20 cellular contexts compared by ENCODE assay signal in genomic region chr17:48290378-48290777, GRCh38.
DNase-seq lines count a peak whose midpoint lies in the region; ATAC-seq and TF ChIP-seq lines count a peak whose summit lies in the region.
"Had no signal": no experiment of that assay in that cellular context is flagged by ENCODE, and none has a peak within 500 bp of the region (broad histone marks: within the 10 kb centered on the region; RNA-seq: fewer than 3 reads in every experiment).

No MANE protein-coding gene starts in this region.

- H3K9me2 ChIP-seq in PC-3 (replicated peaks; ENCODE audit: low read length) = no peaks in the 10 kb centered on the region

- no peak overlapping the region for H2BK5ac ChIP-seq in mesendoderm (ENCODE audit: low read length)
- no peak overlapping the region for H2BK5ac ChIP-seq in H9 (ENCODE audit: insufficient read length, low read length)

- H3K79me2 ChIP-seq in PC-3 (ENCODE audit: low read length) = no peaks in the 10 kb centered on the region
- H3K79me2 ChIP-seq in mesendoderm (ENCODE audit: control insufficient read depth, insufficient read depth, low read length) = no peaks in the 10 kb centered on the region
- no peaks in the 10 kb centered on the region for H3K79me2 ChIP-seq in H9 (ENCODE audit: insufficient read depth, low read length)

- CTCF ChIA-PET in Calu3 (lab: Charles Lee) = interaction anchor here (0.6 to 2.6 kb wide), 4 partner anchors 10 to 25 kb away, joined by 3 to 7 read pairs (median 6); no protein-coding TSS in a partner anchor
- CTCF ChIA-PET in HEK293T (lab: Yijun Ruan, JAX) = interaction anchor here (1.3 kb wide), 1 partner anchor 18 kb away, joined by 4 read pairs; no protein-coding TSS in a partner anchor
- CTCF ChIA-PET in PC-3 (lab: Charles Lee) = no interaction called here

- H3K27me3 ChIP-seq in PC-3 (ENCODE audit: low read length) (0 out of 2 replicates have a peak, but pooled peaks cover 2% of the 10 kb centered on the region), mesendoderm (ENCODE audit: insufficient read depth, low read length, poor library complexity) (no peaks in the 10 kb centered on the region), H9 (ENCODE audit: insufficient read depth, low read length) (no peaks in the 10 kb centered on the region)

- H2AK5ac ChIP-seq in mesendoderm (ENCODE audit: low read length) = no peak overlapping the region
- no peak overlapping the region for H2AK5ac ChIP-seq in H9 (ENCODE audit: insufficient read length, low read length)

- peak overlapping the region; percentile 36 for H3K27ac Mint-ChIP-seq in Calu3 (ENCODE audit: unreplicated experiment)
- H3K27ac Mint-ChIP-seq in H9 = no peak overlapping the region
- H3K27ac Mint-ChIP-seq: HFFc6 had no signal

- H4K91ac ChIP-seq in H9 (ENCODE audit: insufficient read length, low read depth, low read length) = no peak overlapping the region

- H3K27me3 Mint-ChIP-seq in Calu3 (ENCODE audit: unreplicated experiment) = no peaks in the 10 kb centered on the region
- peaks cover 9% of the 10 kb centered on the region for H3K27me3 Mint-ChIP-seq in H9 (ENCODE audit: low read depth)

- no peaks in the 10 kb centered on the region for H3K79me1 ChIP-seq in mesendoderm (ENCODE audit: low read length)
- H3K79me1 ChIP-seq in H9 (ENCODE audit: insufficient read depth, low read depth, low read length, poor library complexity, severe bottlenecking) = no peaks in the 10 kb centered on the region

- H2BK20ac ChIP-seq in H9 (ENCODE audit: low read depth, low read length, poor library complexity, severe bottlenecking) = no peak overlapping the region

- no peaks in the 10 kb centered on the region for H3K23me2 ChIP-seq in H9 (ENCODE audit: insufficient read length, low read depth, low read length, poor library complexity, severe bottlenecking)

- H3K4me3 ChIP-seq in PC-3 (ENCODE audit: low read length) (no peak overlapping the region), mesendoderm (ENCODE audit: low read length) (no peak overlapping the region)
- H3K4me3 ChIP-seq: BLaER1 treated with 17β-estradiol and CSF1 and Interleukin-3, amounts not matched to agents 10 nM and 100 nM; GM23248 had no signal

- H3F3A ChIP-seq in PC-3 (ENCODE audit: low read length, unreplicated experiment) = no peaks in the 10 kb centered on the region

- peaks cover 9% of the 10 kb centered on the region for H3K36me3 Mint-ChIP-seq in Calu3 (ENCODE audit: insufficient read depth, unreplicated experiment)
- H3K36me3 Mint-ChIP-seq in H9 (ENCODE audit: insufficient read depth in 1 of 3, low read depth in 3 of 3) = no peaks in the 10 kb centered on the region

- no peak overlapping the region for H3K14ac ChIP-seq in H9 (ENCODE audit: insufficient read depth, low read length)

- H3K56ac ChIP-seq in mesendoderm (ENCODE audit: low read length) (no peak overlapping the region), H9 (ENCODE audit: insufficient read length, low read depth, low read length) (no peak overlapping the region)

- H3K4ac ChIP-seq in mesendoderm (ENCODE audit: low read depth, low read length) (no peak overlapping the region), H9 (ENCODE audit: low read depth, low read length) (no peak overlapping the region)

- H3K4me2 ChIP-seq in PC-3 (ENCODE audit: low read length) (no peak overlapping the region), mesendoderm (ENCODE audit: low read length) (no peak overlapping the region), H9 (ENCODE audit: insufficient read depth, insufficient read length, low read length) (no peak overlapping the region)
- H3K4me2 ChIP-seq: BLaER1 treated with 17β-estradiol and CSF1 and Interleukin-3, amounts not matched to agents 10 nM and 100 nM had no signal

- intact Hi-C loops in Calu3 (cut with micrococcal nuclease; ENCODE audit: unreplicated experiment) = loop anchor here (5.0 kb wide), 1 partner anchor 287 kb away; the partner anchor contains the start of gene HOXB4
- intact Hi-C loops in PC-3 (cut with micrococcal nuclease) = loop anchor here (2.0 kb wide), 1 partner anchor 28 kb away; no protein-coding TSS in a partner anchor

- H3K4me3 Mint-ChIP-seq in Calu3 (ENCODE audit: low read depth, unreplicated experiment) (no peak overlapping the region), H9 (no peak overlapping the region)
- H3K4me3 Mint-ChIP-seq: HFFc6 had no signal

- ATAC-seq in PC-3 (peak; percentile 40; the same call in 1 of the 2 replicates), GM18867 (IDR thresholded peaks at IDR 0.05; ENCODE audit: unreplicated experiment) (no peak)
- ATAC-seq: HepG2 had no signal

- no peak overlapping the region for H3K18ac ChIP-seq in mesendoderm (ENCODE audit: low read length)
- no peak overlapping the region for H3K18ac ChIP-seq in H9 (ENCODE audit: insufficient read length, low read depth, low read length)

- H3K9me3 Mint-ChIP-seq in Calu3 (ENCODE audit: low read depth, unreplicated experiment) (no peaks in the 10 kb centered on the region), H9 (no peaks in the 10 kb centered on the region)
- H3K9me3 Mint-ChIP-seq: HFFc6 had no signal

- H3K23ac ChIP-seq in mesendoderm (ENCODE audit: low read length) (no peak overlapping the region), H9 (ENCODE audit: insufficient read length, low read depth, low read length) (no peak overlapping the region)

- H3K9me3 ChIP-seq in PC-3 (ENCODE audit: low read length) (no peaks in the 10 kb centered on the region), H9 (ENCODE audit: control insufficient read depth, low read depth, low read length) (no peaks in the 10 kb centered on the region)
- H3K9me3 ChIP-seq: BLaER1 treated with 17β-estradiol and CSF1 and Interleukin-3, amounts not matched to agents 10 nM and 100 nM had no signal

- peaks cover 8% of the 10 kb centered on the region for H3K4me1 ChIP-seq in PC-3 (ENCODE audit: insufficient read depth, low read length)
- H3K4me1 ChIP-seq in mesendoderm (ENCODE audit: control insufficient read depth, low read depth, low read length) = no peaks in the 10 kb centered on the region
- no peaks in the 10 kb centered on the region for H3K4me1 ChIP-seq in H9 (ENCODE audit: insufficient read depth, low read length)

- H2BK120ac ChIP-seq in mesendoderm (ENCODE audit: low read depth, low read length) (no peak overlapping the region), H9 (ENCODE audit: low read depth, low read length, poor library complexity, severe bottlenecking) (no peak overlapping the region)

- WGBS in mesendoderm (ENCODE audit: extremely low coverage, insufficient coverage, low lambda C conversion rate) = no CpG with 5 or more reads among the region's 2 CpGs
- WGBS in H9 (ENCODE audit: extremely low coverage, insufficient read length, low lambda C conversion rate) = no CpG with 5 or more reads among the region's 2 CpGs

- H4K8ac ChIP-seq in mesendoderm (ENCODE audit: low read depth, low read length) = no peak overlapping the region
- no peak overlapping the region for H4K8ac ChIP-seq in H9 (replicated peaks; ENCODE audit: insufficient read length, low read depth, low read length)

- peaks cover 49% of the 10 kb centered on the region for H3K4me1 Mint-ChIP-seq in Calu3 (ENCODE audit: low read depth, unreplicated experiment)
- peaks cover 9 to 14% of the 10 kb centered on the region in 2 experiments for H3K4me1 Mint-ChIP-seq in H9

- H3K9ac ChIP-seq in PC-3 (ENCODE audit: low read length) = no peak overlapping the region
- no peak overlapping the region for H3K9ac ChIP-seq in mesendoderm (ENCODE audit: low read length)
- no peak overlapping the region for H3K9ac ChIP-seq in H9 (ENCODE audit: extremely low read depth, insufficient read length, low read length)
- H3K9ac ChIP-seq: BLaER1 treated with 17β-estradiol and CSF1 and Interleukin-3, amounts not matched to agents 10 nM and 100 nM; GM23248 had no signal

- H2AFZ ChIP-seq in PC-3 (ENCODE audit: low read length) = no peak overlapping the region
- H2AFZ ChIP-seq in H9 (ENCODE audit: low read length) = no peak overlapping the region
- H2AFZ ChIP-seq: GM23248 had no signal

- H4K5ac ChIP-seq in mesendoderm (ENCODE audit: low read length) (no peak overlapping the region), H9 (ENCODE audit: insufficient read length, low read depth, low read length) (no peak overlapping the region)

- H3T11ph ChIP-seq in H9 (ENCODE audit: low read length) = no peak overlapping the region

- H3K27ac ChIP-seq in PC-3 (ENCODE audit: low read length) = no peak overlapping the region
- H3K27ac ChIP-seq in mesendoderm (ENCODE audit: low read depth, low read length) = no peak overlapping the region
- no peak overlapping the region for H3K27ac ChIP-seq in H9 (ENCODE audit: insufficient read length, low read depth, low read length)
- H3K27ac ChIP-seq: BLaER1 treated with 17β-estradiol and CSF1 and Interleukin-3, amounts not matched to agents 10 nM and 100 nM; GM23248; RWPE1 had no signal

- H2BK15ac ChIP-seq in mesendoderm (replicated peaks; ENCODE audit: low read depth) = no peak overlapping the region
- no peak overlapping the region for H2BK15ac ChIP-seq in H9 (ENCODE audit: low read depth, low read length)

- BruUV-seq in Calu3 (replicated peaks; lab: Mats Ljungman, UMichigan) (no TSS peak), PC-3 (replicated peaks; lab: Mats Ljungman, UMichigan) (no TSS peak)

- no peak for TF ChIP-seq CTCF in Calu3 (IDR thresholded peaks at IDR 0.05; ENCODE audit: unreplicated experiment)
- no peak for TF ChIP-seq CTCF in PC-3 (conservative IDR thresholded peaks at IDR 0.05; ENCODE audit: low read depth, low read length)
- no peak for TF ChIP-seq CTCF in H9 (conservative IDR thresholded peaks at IDR 0.05)

- DNase-seq in Calu3 = no peak
- no peak for DNase-seq in HEK293T (ENCODE audit: extremely low spot score)
- peak; percentile 18 for DNase-seq in PC-3
- peak; percentile 78 for DNase-seq in mesendoderm
- DNase-seq in hepatic stellate cell (ENCODE audit: low spot score) = no peak
- no peak for DNase-seq in H9
- DNase-seq: DMS79 treated with DMSO at 0.1 percent for 48 hours, GM23248, HFFc6, KG1, MV-4-11, NCI-H187 treated with DMSO at 0.1 percent for 48 hours, NCI-H345, NCI-H526, OCI-M1, T-helper 1 cell had no signal

- no peak overlapping the region for H2BK12ac ChIP-seq in H9 (ENCODE audit: insufficient read length, low read depth, low read length)

- H4K20me1 ChIP-seq in PC-3 (ENCODE audit: low read length) (no peaks in the 10 kb centered on the region), H9 (ENCODE audit: control insufficient read depth, insufficient read depth, insufficient read length) (no peaks in the 10 kb centered on the region)
- H4K20me1 ChIP-seq: BLaER1 treated with 17β-estradiol and CSF1 and Interleukin-3, amounts not matched to agents 10 nM and 100 nM had no signal

- POLR2A ChIA-PET in HEK293T (lab: Yijun Ruan, JAX) = no interaction called here
- POLR2A ChIA-PET in PC-3 (lab: Charles Lee; ENCODE audit: unreplicated experiment) = no interaction called here

- H3K36me3 ChIP-seq in PC-3 (ENCODE audit: low read depth, low read length) (no peaks in the 10 kb centered on the region), mesendoderm (ENCODE audit: control insufficient read depth, insufficient read depth, low read length) (no peaks in the 10 kb centered on the region)
- H3K36me3 ChIP-seq: BLaER1 treated with 17β-estradiol and CSF1 and Interleukin-3, amounts not matched to agents 10 nM and 100 nM had no signal

TF ChIP-seq in HEK293T, 16 proteins besides CTCF, POLR2A, EP300 and RAD21:
- TF ChIP-seq HDGF (IDR thresholded peaks at IDR 0.05; ENCODE audit: borderline replicate concordance) (no peak), CTBP1 (IDR thresholded peaks at IDR 0.05; ENCODE audit: borderline replicate concordance) (0 out of 2 replicates have a peak, but pooled peaks have one; percentile 16)
TF ChIP-seq in HEK293T: peak in this region for 1.

Comparison
In these comparisons a context has a peak if more than half of its experiments do, and no peak if none do; other contexts are left out.
1. DNase-seq: peak in PC-3 (single experiment) and mesendoderm (single experiment); none in Calu3 (single experiment), HEK293T (single experiment), hepatic stellate cell (single experiment) and H9 (single experiment).